8 cellular contexts compared by ENCODE assay signal in the genomic region with DNA sequence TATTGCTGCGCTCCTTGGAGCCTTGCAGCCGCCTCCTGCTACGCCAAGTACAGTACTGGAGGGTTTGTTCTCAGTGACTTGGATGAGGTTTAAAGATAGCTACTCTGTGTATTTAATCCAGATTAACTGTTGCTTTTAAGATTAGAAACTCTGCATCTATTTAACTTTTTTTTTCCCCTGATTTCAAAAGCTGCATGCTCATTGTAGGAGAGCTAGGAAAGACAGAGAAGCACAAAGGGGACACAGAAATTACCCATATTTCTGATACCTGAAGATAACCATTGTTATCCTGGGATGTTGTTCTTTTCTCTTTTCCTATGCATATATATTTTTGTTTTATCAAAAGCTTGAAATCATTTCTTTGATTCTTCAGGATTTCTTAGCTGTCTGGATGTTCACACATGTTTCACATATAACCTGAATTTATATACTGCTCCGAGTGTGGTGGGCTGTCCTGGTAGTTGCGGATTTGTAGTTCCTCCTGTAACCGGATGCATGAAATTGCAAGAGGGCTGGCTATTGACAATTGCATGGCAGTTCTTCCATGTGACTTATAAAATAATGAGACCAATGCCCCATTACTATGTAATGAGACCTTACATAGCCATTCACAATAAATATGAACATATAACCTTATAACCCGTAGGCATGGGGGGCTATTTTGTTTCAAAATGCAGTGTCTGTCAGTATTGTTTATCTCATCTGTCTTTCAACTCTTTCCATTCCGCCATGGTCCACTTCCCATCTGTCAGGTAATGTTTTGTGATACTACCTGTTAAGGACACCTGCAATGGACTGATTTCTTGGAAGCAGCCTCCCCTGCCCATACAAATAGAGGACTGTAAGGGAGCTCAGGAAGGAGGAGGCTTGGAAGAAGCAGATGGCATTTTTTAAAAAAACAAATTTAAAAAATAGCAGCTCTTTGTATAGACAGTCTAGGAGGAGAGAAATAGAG. TPM values are rescaled to one million over a fixed set of nuclear protein-coding genes. Genes with fewer than 3 reads are reported as not detected.
DNase-seq lines count a peak whose midpoint lies in the region; ATAC-seq, FAIRE-seq and TF ChIP-seq lines count a peak whose summit lies in the region.

No MANE protein-coding gene starts in this region.

- TF ChIP-seq RAD21 in H1 (IDR thresholded peaks at IDR 0.05 in 1 of 2, conservative IDR thresholded peaks at IDR 0.05 in 1 of 2; ENCODE audit: low read depth in 2 of 2, low read length in 2 of 2), result no peak

- H2BK120ac ChIP-seq in H1 (replicated peaks; ENCODE audit: low read depth, low read length), result no peak overlapping the region

- no peak for TF ChIP-seq POLR2A in H1 (IDR thresholded peaks at IDR 0.05; ENCODE audit: control extremely low read depth in 1 of 2, low read depth in 2 of 2, low read length in 2 of 2)

- H3K79me2 ChIP-seq in H1 (ENCODE audit: control insufficient read depth in 1 of 2, insufficient read depth in 2 of 2, low read length in 2 of 2), result peaks cover 0 to 41% of the 10 kb centered on the region in 2 experiments; a peak in 3 of 4 replicates

- no peak overlapping the region for H2AFZ ChIP-seq in H1 (ENCODE audit: low read length)

- DNase-seq in NCI-H748 (lab: John Stamatoyannopoulos, UW; ENCODE audit: unreplicated experiment), result peak; percentile 15
- no peak for DNase-seq in NCI-H748 treated with DMSO at 0.1 percent for 48 hours (lab: John Stamatoyannopoulos, UW)
- no peak for DNase-seq in NT2/D1 (ENCODE audit: low read depth, low spot score)
- no peak for DNase-seq in H1 (ENCODE audit: low read depth in 1 of 2, low spot score in 2 of 2)
- no peak for DNase-seq in naive B cell
- DNase-seq in OCI-M2 (lab: John Stamatoyannopoulos, UW; ENCODE audit: unreplicated experiment), result no peak

- peak overlapping the region; percentile 69 for H3K56ac ChIP-seq in H1 (replicated peaks; ENCODE audit: insufficient read length, low read depth, low read length)

- H2BK20ac ChIP-seq in H1 (ENCODE audit: low read length), result no peak overlapping the region

- peak overlapping the region; percentile 73 to 77 for H3K4me2 ChIP-seq in H1 (ENCODE audit: insufficient read depth in 1 of 2, low read depth in 2 of 2, low read length in 2 of 2)

- H3K14ac ChIP-seq in H1 (ENCODE audit: insufficient read length), result no peak overlapping the region

- no peak overlapping the region for H3K27ac ChIP-seq in H1 (ENCODE audit: low read depth, low read length)

- ATAC-seq in naive B cell (ENCODE audit: low read depth in 2 of 2) (peak in 1 of 2 donors; percentile 24), HG03460 (IDR thresholded peaks at IDR 0.05; ENCODE audit: unreplicated experiment) (no peak), HG03432 (IDR thresholded peaks at IDR 0.05; ENCODE audit: unreplicated experiment) (no peak)

- POLR2A ChIA-PET in H1 (lab: Charles Lee; ENCODE audit: partially characterized antibody), result interaction anchor here (1.1 to 1.3 kb wide), 4 partner anchors 8 to 53 kb away, joined by 3 to 4 read pairs (median 3); no protein-coding TSS in a partner anchor

- H3K4me3 ChIP-seq in NT2/D1 (ENCODE audit: insufficient read length, low read depth) (peak overlapping the region; percentile 85), H1 (ENCODE audit: extremely low read depth in 1 of 4, insufficient read depth in 2 of 4, low read depth in 3 of 4, low read length in 4 of 4) (peak overlapping the region; percentile 69 to 83 (median 80))

- H3K27me3 ChIP-seq in NT2/D1 (ENCODE audit: insufficient read depth, insufficient read length) (peaks cover 3% of the 10 kb centered on the region), H1 (replicated peaks in 1 of 4; ENCODE audit: control insufficient read depth in 3 of 4, extremely low read depth in 1 of 4, insufficient read depth in 3 of 4, low read length in 3 of 4) (no peaks in the 10 kb centered on the region)

- H3K36me3 ChIP-seq in NT2/D1 (ENCODE audit: insufficient read depth, insufficient read length, low read length), result no peaks in the 10 kb centered on the region
- no peaks in the 10 kb centered on the region for H3K36me3 ChIP-seq in H1 (ENCODE audit: control insufficient read depth in 2 of 4, insufficient read depth in 4 of 4, low read length in 3 of 4)

- H3K4ac ChIP-seq in H1 (replicated peaks; ENCODE audit: insufficient read length, low read depth, low read length), result no peak overlapping the region

- H3K4me1 Mint-ChIP-seq in naive B cell, result peaks cover 17 to 24% (median 21%) of the 10 kb centered on the region in 3 donors

- 0 out of 2 replicates have a peak overlapping the region, but pooled peaks have one; percentile 75 for H2AK5ac ChIP-seq in H1 (ENCODE audit: low read depth, low read length)

- peak overlapping the region; percentile 94 for H3K9ac ChIP-seq in NT2/D1 (ENCODE audit: insufficient read length, low read depth)
- H3K9ac ChIP-seq in H1 (replicated peaks in 1 of 4; ENCODE audit: extremely low read depth in 1 of 4, low read depth in 3 of 4, low read length in 3 of 4), result peak overlapping the region; percentile 6 to 70 (median 57); a peak in 5 of 7 replicates

- CTCF ChIA-PET in H1 (lab: Charles Lee; ENCODE audit: partially characterized antibody), result interaction anchor here (0.6 to 2.0 kb wide), 7 partner anchors 8 to 372 kb away, joined by 3 to 9 read pairs (median 3); no protein-coding TSS in a partner anchor

- H2BK15ac ChIP-seq in H1 (ENCODE audit: low read length), result no peak overlapping the region

- H3K9me3 ChIP-seq in NT2/D1 (ENCODE audit: insufficient read depth, low read length) (no peaks in the 10 kb centered on the region), H1 (ENCODE audit: insufficient read depth in 2 of 2, low read depth in 1 of 2, low read length in 1 of 2) (no peaks in the 10 kb centered on the region)

- no peak overlapping the region; the same call in 1 of the 2 replicates for H2BK12ac ChIP-seq in H1 (ENCODE audit: low read depth, low read length)

- H3K4me1 ChIP-seq in NT2/D1 (ENCODE audit: insufficient read depth, insufficient read length) (no peaks in the 10 kb centered on the region), H1 (replicated peaks in 1 of 4; ENCODE audit: control insufficient read depth in 3 of 4, insufficient read depth in 4 of 4, low read length in 3 of 4) (peaks cover 0 to 6% (median 2%) of the 10 kb centered on the region in 4 experiments; a peak in 3 of 7 replicates)

- peak overlapping the region; percentile 66; the same call in 1 of the 2 replicates for H2BK5ac ChIP-seq in H1 (ENCODE audit: low read depth, low read length)

- H3K4me3 Mint-ChIP-seq in naive B cell, result peak overlapping the region; percentile 81 to 97 (median 92)

- peak overlapping the region; percentile 83; the same call in 1 of the 2 replicates for H3K18ac ChIP-seq in H1 (ENCODE audit: extremely low read depth, low read length)

- peak overlapping the region in 4 of 6 donors; percentile 7 to 87 (median 50) for H3K27ac Mint-ChIP-seq in naive B cell

- H3K23me2 ChIP-seq in H1 (ENCODE audit: low read depth, low read length), result peaks cover 7% of the 10 kb centered on the region; the same call in 1 of the 2 replicates

- H3K36me3 Mint-ChIP-seq in naive B cell, result no peaks in the 10 kb centered on the region

- H4K20me1 ChIP-seq in H1 (replicated peaks in 1 of 2; ENCODE audit: control insufficient read depth in 1 of 2, insufficient read depth in 2 of 2, low read length in 2 of 2), result peaks cover 0 to 5% of the 10 kb centered on the region in 2 experiments

- H3K9me3 Mint-ChIP-seq in naive B cell, result no peaks in the 10 kb centered on the region

- peak overlapping the region; percentile 70 for H3K23ac ChIP-seq in H1 (ENCODE audit: insufficient read length)

- peak overlapping the region; percentile 93; the same call in 1 of the 2 replicates for H4K8ac ChIP-seq in H1 (ENCODE audit: extremely low read depth, insufficient read depth, low read length)

- no peaks in the 10 kb centered on the region for H3K27me3 Mint-ChIP-seq in naive B cell

- TF ChIP-seq CTCF in H1 (IDR thresholded peaks at IDR 0.05; ENCODE audit: control extremely low read depth in 1 of 3, insufficient read depth in 1 of 3, low read depth in 1 of 3, low read length in 3 of 3), result no peak

- WGBS in H1 (ENCODE audit: extremely low coverage in 1 of 2, insufficient coverage in 1 of 2, insufficient read length in 1 of 2, insufficient replicate concordance in 2 of 2, low coverage in 1 of 2, low lambda C conversion rate in 2 of 2, missing lambda C conversion rate in 1 of 2), 2 experiments, result 53% methylated on average over 8 of the region's 8 CpGs; no CpG with 5 or more reads in 1 of the 2 experiments

- H3K79me1 ChIP-seq in H1 (ENCODE audit: low read depth, low read length), result no peaks in the 10 kb centered on the region

- H4K91ac ChIP-seq in H1 (replicated peaks; ENCODE audit: insufficient read length, low read length), result peak overlapping the region; percentile 54

- no peak overlapping the region for H4K5ac ChIP-seq in H1 (ENCODE audit: insufficient read length, low read depth, low read length)

- TF ChIP-seq EP300 in H1 (IDR thresholded peaks at IDR 0.05; ENCODE audit: borderline replicate concordance in 1 of 2, low read depth in 2 of 2, low read length in 2 of 2), result no peak

- peak; percentile 55 for FAIRE-seq in H1 (lab: Jason Lieb, UNC)

TF ChIP-seq in H1, 55 proteins besides CTCF, POLR2A, EP300 and RAD21:
- no peak for TF ChIP-seq CBX8 (IDR thresholded peaks at IDR 0.05; ENCODE audit: borderline replicate concordance, low read depth, low read length)
- peak; percentile 0 for TF ChIP-seq ASH2L (IDR thresholded peaks at IDR 0.05; ENCODE audit: low read length)

RNA-seq across cellular contexts. Expression of a gene that starts 1.4 kb away (rescaled TPM):
- 17.2 and 19.5 TPM in 2 replicates for total RNA-seq in H1 (2021; fragmentation: NEBNext Ultra II Directional; extraction: Animal tissue kit (Norgen Biotek cat#: 25700))
- polyA plus RNA-seq in H1 (2011; rRNA removed), result 6.2 and 10.5 TPM in 2 replicates
- 11.4 TPM for polyA plus RNA-seq in H1 (2011; cell fraction: cytosol; rRNA removed)
- polyA plus RNA-seq in H1 (2011; cell fraction: nucleus; rRNA removed), result 8.2 TPM
- polyA plus RNA-seq in H1 (2012, experiment 1 of 2), result 8.2 to 12.9 TPM (median 10.6 TPM) in 4 replicates
- 1.2 TPM for polyA plus RNA-seq in H1 (2012, experiment 2 of 2)
- polyA plus RNA-seq in H1 (2013, experiment 1 of 2), result 11.7 TPM
- polyA plus RNA-seq in H1 (2013, experiment 2 of 2), result 11.6 TPM
- polyA minus RNA-seq in H1 (2011; rRNA and poly(A)+ RNA removed), result 18.0 and 24.1 TPM in 2 replicates
- polyA minus RNA-seq in H1 (2011; cell fraction: cytosol; rRNA and poly(A)+ RNA removed), result 12.7 TPM
- polyA minus RNA-seq in H1 (2011; cell fraction: nucleus; rRNA and poly(A)+ RNA removed), result 23.7 TPM
- 1 to 10 TPM in 2 of 6 donors, under 1 TPM in 3, not detected in 1; 0.74 to 1.1 (median 0.94) TPM for polyA plus RNA-seq in naive B cell (ENCODE audit: low read depth in 6 of 6)
